ENCODE assay signal across 8 cellular contexts in the genomic region with DNA sequence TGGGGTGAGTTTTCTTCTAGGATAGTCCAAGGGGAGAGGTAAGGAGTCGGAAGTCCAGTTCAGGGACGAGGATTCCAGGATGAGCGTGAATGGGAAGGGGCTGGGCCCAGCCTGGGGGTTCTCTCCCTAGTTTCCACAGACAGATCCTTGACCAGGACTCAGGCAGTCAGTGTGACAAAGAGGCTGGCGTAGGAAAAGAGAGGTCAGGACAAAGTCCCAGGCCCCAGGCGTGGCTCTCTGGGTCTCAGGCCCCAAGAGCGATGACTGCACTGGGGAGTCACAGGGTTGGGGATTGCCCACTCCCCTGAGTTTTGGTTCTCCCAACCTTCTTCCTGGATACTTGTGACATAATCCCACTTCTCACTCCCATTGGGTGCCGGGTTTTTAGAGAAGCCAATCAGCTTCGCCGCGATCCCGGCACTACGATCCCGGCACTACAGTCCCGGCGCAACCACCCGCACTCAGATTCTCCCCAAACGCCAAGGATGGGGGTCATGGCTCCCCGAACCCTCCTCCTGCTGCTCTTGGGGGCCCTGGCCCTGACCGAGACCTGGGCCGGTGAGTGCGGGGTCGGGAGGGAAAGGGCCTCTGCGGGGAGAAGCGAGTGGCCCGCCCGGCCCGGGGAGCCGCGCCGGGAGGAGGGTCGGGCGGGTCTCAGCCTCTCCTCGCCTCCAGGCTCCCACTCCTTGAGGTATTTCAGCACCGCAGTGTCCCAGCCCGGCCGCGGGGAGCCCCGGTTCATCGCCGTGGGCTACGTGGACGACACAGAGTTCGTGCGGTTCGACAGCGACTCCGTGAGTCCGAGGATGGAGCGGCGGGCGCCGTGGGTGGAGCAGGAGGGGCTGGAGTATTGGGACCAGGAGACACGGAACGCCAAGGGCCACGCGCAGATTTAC. TPM values are rescaled to one million over a fixed set of nuclear protein-coding genes. Genes with fewer than 3 reads are reported as not detected.
A peak's percentile ranks its signal among the peaks of the same experiment; 100 is the strongest.
DNase-seq lines count a peak whose midpoint lies in the region; ATAC-seq and TF ChIP-seq lines count a peak whose summit lies in the region.

No MANE protein-coding gene starts in this region.

- peak; percentile 88 for ATAC-seq in GM21723 (IDR thresholded peaks at IDR 0.05; ENCODE audit: unreplicated experiment)
- no peak for ATAC-seq in GM18870 (IDR thresholded peaks at IDR 0.05; ENCODE audit: unreplicated experiment)

- peak overlapping the region; percentile 89 for H2AFZ ChIP-seq in hepatocyte

- H4K20me1 ChIP-seq in hepatocyte (ENCODE audit: insufficient read depth, poor library complexity, severe bottlenecking), result no peaks in the 10 kb centered on the region

- peak overlapping the region; percentile 97 for H3K4me2 ChIP-seq in hepatocyte

- DNase-seq in Daoy (ENCODE audit: low read depth) (peak; percentile 88), LNCaP clone FGC (ENCODE audit: low read depth) (no peak), T-helper 2 cell (peak; percentile 30 to 77 (median 55)), ascending aorta (ENCODE audit: low spot score in 2 of 2) (peak; percentile 14 to 90), hepatocyte (ENCODE audit: low spot score) (peak; percentile 88)

- H3K27ac ChIP-seq in ascending aorta (peak overlapping the region; percentile 85), hepatocyte (peak overlapping the region; percentile 65), rectal smooth muscle tissue (ENCODE audit: low read depth, low read length) (peak overlapping the region; percentile 82)

- H3K9ac ChIP-seq in rectal smooth muscle tissue (ENCODE audit: low read length), result peak overlapping the region; percentile 55

- no peaks in the 10 kb centered on the region for H3K36me3 ChIP-seq in ascending aorta
- no peaks in the 10 kb centered on the region for H3K36me3 ChIP-seq in hepatocyte (replicated peaks; ENCODE audit: insufficient read depth, low read depth)
- no peaks in the 10 kb centered on the region for H3K36me3 ChIP-seq in rectal smooth muscle tissue (ENCODE audit: control insufficient read depth, insufficient read depth, low read length)

- 4% methylated on average over 53 of the region's 56 CpGs for WGBS in hepatocyte (ENCODE audit: low lambda C conversion rate, missing lambda C conversion rate)

- H3K4me1 ChIP-seq in ascending aorta, result peaks cover 0 to 5% of the 10 kb centered on the region in 2 donors
- peaks cover 2% of the 10 kb centered on the region for H3K4me1 ChIP-seq in hepatocyte (ENCODE audit: insufficient read depth)
- peaks cover 3% of the 10 kb centered on the region for H3K4me1 ChIP-seq in rectal smooth muscle tissue (ENCODE audit: control insufficient read depth, insufficient read depth, low read length)

- H3K4me3 ChIP-seq in LNCaP clone FGC (ENCODE audit: low read depth, low read length) (peak overlapping the region; percentile 83), ascending aorta (peak overlapping the region; percentile 82 to 84), hepatocyte (peak overlapping the region; percentile 75), rectal smooth muscle tissue (ENCODE audit: low read length) (peak overlapping the region; percentile 91)

- no peaks in the 10 kb centered on the region for H3K9me2 ChIP-seq in hepatocyte (replicated peaks; ENCODE audit: insufficient read depth)

- no peaks in the 10 kb centered on the region for H3K79me2 ChIP-seq in hepatocyte

- intact Hi-C loops in ascending aorta (cut with DNase I), result loop anchor here (1.0 to 2.0 kb wide), 3 partner anchors 45 to 157 kb away; a partner anchor contains a TSS

- H3K27me3 ChIP-seq in ascending aorta, result no peaks in the 10 kb centered on the region
- no peaks in the 10 kb centered on the region for H3K27me3 ChIP-seq in hepatocyte
- H3K27me3 ChIP-seq in rectal smooth muscle tissue (ENCODE audit: control insufficient read depth, insufficient read depth, low read length), result peaks cover 3% of the 10 kb centered on the region

- TF ChIP-seq CTCF in LNCaP clone FGC (IDR thresholded peaks at IDR 0.05; ENCODE audit: control insufficient read depth, extremely low read depth, insufficient read depth) (peak; percentile 52), ascending aorta (IDR thresholded peaks at IDR 0.05) (peak in 2 of 3 experiments; percentile 41 to 51), hepatocyte (IDR thresholded peaks at IDR 0.05; ENCODE audit: poor library complexity) (peak; percentile 38)

- H3K9me3 ChIP-seq in ascending aorta, result no peaks in the 10 kb centered on the region
- no peaks in the 10 kb centered on the region for H3K9me3 ChIP-seq in hepatocyte (ENCODE audit: low read depth)

RNA-seq across cellular contexts. Expression of a gene that starts 46.2 kb away (rescaled TPM):
- 36.6 and 66.5 TPM in 2 replicates for total RNA-seq in Daoy (2014; rRNA removed; shearing (Covaris generic))
- total RNA-seq in ascending aorta (38.6 TPM), hepatocyte (37.2 and 42.3 TPM in 2 replicates)
- polyA plus RNA-seq in hepatocyte, result 27.2 and 29.3 TPM in 2 replicates
